In genomic region chr6:81889644-81890043, GRCh38 we compare ENCODE assay signal across 13 cellular contexts.
"Had no signal": no experiment of that assay in that cellular context is flagged by ENCODE, and none has a peak within 500 bp of the region (broad histone marks: within the 10 kb centered on the region; RNA-seq: fewer than 3 reads in every experiment).

No MANE protein-coding gene starts in this region.

- DNase-seq: effector memory CD4-positive, alpha-beta T cell; heart left ventricle; hippocampal formation; mesendoderm; naive thymus-derived CD4-positive, alpha-beta T cell; nephron progenitor cell; sigmoid colon; small intestine; stimulated activated CD4-positive, alpha-beta T cell treated with anti-CD3 and anti-CD28 coated beads, Interleukin-2, amount 100 ng/mL, for 48 hours; stimulated activated naive CD4-positive, alpha-beta T cell treated with Interleukin-2 at 50 U/mL for 16 hours; trophoblast cell had no signal

- H3K36me3 ChIP-seq: heart left ventricle, right atrium auricular region, sigmoid colon had no signal

- H3K27me3 ChIP-seq: heart left ventricle, right atrium auricular region, sigmoid colon had no signal

- H3K4me3 ChIP-seq: heart left ventricle, right atrium auricular region, sigmoid colon had no signal

- H3K27ac ChIP-seq: heart left ventricle, right atrium auricular region, sigmoid colon had no signal

- H3K9me3 ChIP-seq: heart left ventricle, right atrium auricular region, sigmoid colon had no signal

- ATAC-seq: esophagus mucosa; heart left ventricle; naive thymus-derived CD4-positive, alpha-beta T cell had no signal
